In the genomic region with DNA sequence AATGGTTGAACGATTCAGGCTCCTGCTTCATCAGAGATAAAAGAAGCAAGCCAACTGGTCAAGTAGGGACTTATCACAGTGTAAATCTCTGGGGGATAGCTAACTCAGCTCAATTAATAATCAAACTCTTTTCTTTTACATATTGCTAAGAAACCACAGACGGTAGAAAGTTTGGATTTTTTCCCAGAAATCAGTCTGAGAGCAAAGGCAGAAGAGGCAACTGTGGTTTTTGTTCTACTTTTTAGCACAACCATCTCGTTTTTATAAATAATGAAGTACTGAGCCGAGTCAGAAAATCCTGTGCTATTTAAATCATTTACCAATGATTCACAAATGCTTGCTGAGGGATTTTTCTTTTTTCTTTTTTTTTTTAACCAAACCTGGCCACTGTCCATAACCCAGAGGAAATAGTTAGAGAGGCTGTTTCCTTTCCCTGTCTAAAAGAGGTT, we compare ENCODE assay signal across 10 cellular contexts.
A peak's percentile ranks its signal among the peaks of the same experiment; 100 is the strongest.
DNase-seq lines count a peak whose midpoint lies in the region; ATAC-seq and TF ChIP-seq lines count a peak whose summit lies in the region.
"Had no signal": no experiment of that assay in that cellular context is flagged by ENCODE, and none has a peak within 500 bp of the region (broad histone marks: within the 10 kb centered on the region; RNA-seq: fewer than 3 reads in every experiment).

No MANE protein-coding gene starts in this region.

- H3K4me1 Mint-ChIP-seq in nephron, result peaks cover 22% of the 10 kb centered on the region
- H3K4me1 Mint-ChIP-seq in naive thymus-derived CD4-positive, alpha-beta T cell, result no peaks in the 10 kb centered on the region

- POLR2A ChIA-PET in naive thymus-derived CD4-positive, alpha-beta T cell (lab: Charles Lee), result no interaction called here

- intact Hi-C loops in naive thymus-derived CD4-positive, alpha-beta T cell (cut with micrococcal nuclease), result no loop called here

- peak; percentile 52 for ATAC-seq in GM19025 (IDR thresholded peaks at IDR 0.05; ENCODE audit: low read depth, unreplicated experiment)
- ATAC-seq in HG03159 (IDR thresholded peaks at IDR 0.05; ENCODE audit: unreplicated experiment), result peak; percentile 62
- ATAC-seq in naive thymus-derived CD4-positive, alpha-beta T cell, result no peak
- no peak for ATAC-seq in GM18520 (IDR thresholded peaks at IDR 0.05; ENCODE audit: unreplicated experiment)
- no peak for ATAC-seq in left lobe of liver

- H3K4me3 ChIP-seq in naive thymus-derived CD4-positive, alpha-beta T cell (ENCODE audit: low read length), result no peak overlapping the region

- peak; percentile 86 for DNase-seq in astrocyte of the hippocampus (ENCODE audit: low read depth, low spot score)
- no peak for DNase-seq in naive thymus-derived CD4-positive, alpha-beta T cell
- DNase-seq in activated naive CD4-positive, alpha-beta T cell treated with Interleukin-2 at 50 U/mL for 16 hours, result no peak
- no peak for DNase-seq in left lobe of liver (ENCODE audit: low spot score)
- DNase-seq: NCI-H187 treated with DMSO at 0.1 percent for 48 hours, SW 1271 had no signal

- H3K36me3 ChIP-seq in naive thymus-derived CD4-positive, alpha-beta T cell (ENCODE audit: control insufficient read depth in 2 of 3, insufficient read depth in 3 of 3, low read length in 3 of 3), result no peaks in the 10 kb centered on the region

- no peaks in the 10 kb centered on the region for H3K4me1 ChIP-seq in naive thymus-derived CD4-positive, alpha-beta T cell (ENCODE audit: control insufficient read depth in 2 of 2, insufficient read depth in 2 of 2, low read length in 2 of 2)

- no peaks in the 10 kb centered on the region for H3K27me3 ChIP-seq in naive thymus-derived CD4-positive, alpha-beta T cell (ENCODE audit: control insufficient read depth in 2 of 2, insufficient read depth in 2 of 2, low read length in 2 of 2)

- peak overlapping the region; percentile 95 to 96 (median 95) for H3K27ac Mint-ChIP-seq in nephron
- no peak overlapping the region for H3K27ac Mint-ChIP-seq in naive thymus-derived CD4-positive, alpha-beta T cell

- CTCF ChIA-PET in naive thymus-derived CD4-positive, alpha-beta T cell (lab: Charles Lee), result no interaction called here

- H3K4me3 Mint-ChIP-seq in nephron, result peak overlapping the region; percentile 31 to 62 (median 40)
- H3K4me3 Mint-ChIP-seq in naive thymus-derived CD4-positive, alpha-beta T cell, result no peak overlapping the region

- H3K27ac ChIP-seq in naive thymus-derived CD4-positive, alpha-beta T cell (ENCODE audit: low read depth, low read length), result no peak overlapping the region

- no peaks in the 10 kb centered on the region for H3K9me3 ChIP-seq in naive thymus-derived CD4-positive, alpha-beta T cell (ENCODE audit: control insufficient read depth in 2 of 3, low read length in 3 of 3)

- TF ChIP-seq CTCF in nephron (IDR thresholded peaks at IDR 0.05; ENCODE audit: unreplicated experiment in 3 of 3), result no peak

- H3K27me3 Mint-ChIP-seq in nephron (ENCODE audit: low read depth), result no peaks in the 10 kb centered on the region
- peaks cover 0 to 5% (median 0%) of the 10 kb centered on the region in 5 donors for H3K27me3 Mint-ChIP-seq in naive thymus-derived CD4-positive, alpha-beta T cell

- H3K36me3 Mint-ChIP-seq in nephron (ENCODE audit: low read depth), result no peaks in the 10 kb centered on the region
- H3K36me3 Mint-ChIP-seq in naive thymus-derived CD4-positive, alpha-beta T cell, result no peaks in the 10 kb centered on the region

- H3K9me3 Mint-ChIP-seq in nephron, result no peaks in the 10 kb centered on the region
- peaks cover 0 to 5% (median 0%) of the 10 kb centered on the region in 11 donors for H3K9me3 Mint-ChIP-seq in naive thymus-derived CD4-positive, alpha-beta T cell

Comparison
In these comparisons a context has a peak if more than half of its experiments do, and no peak if none do; other contexts are left out.
1. ATAC-seq: peak in GM19025 (single experiment) and HG03159 (single experiment); none in naive thymus-derived CD4-positive, alpha-beta T cell (single experiment), GM18520 (single experiment) and left lobe of liver (single experiment).
2. H3K27ac Mint-ChIP-seq: peak in nephron (3 of 3); none in naive thymus-derived CD4-positive, alpha-beta T cell (0 of 9).
3. H3K4me3 Mint-ChIP-seq: peak in nephron (3 of 3); none in naive thymus-derived CD4-positive, alpha-beta T cell (0 of 10).